ENCODE assay signal across 10 cellular contexts in genomic region chr6:112222111-112222726, GRCh38. TPM values are rescaled to one million over a fixed set of nuclear protein-coding genes. Genes with fewer than 3 reads are reported as not detected.
DNase-seq lines count a peak whose midpoint lies in the region; ATAC-seq and TF ChIP-seq lines count a peak whose summit lies in the region.
"Had no signal": no experiment of that assay in that cellular context is flagged by ENCODE, and none has a peak within 500 bp of the region (broad histone marks: within the 10 kb centered on the region; RNA-seq: fewer than 3 reads in every experiment).

No MANE protein-coding gene starts in this region.

- TF ChIP-seq CTCF in heart left ventricle (IDR thresholded peaks at IDR 0.05) (no peak), esophagus squamous epithelium (IDR thresholded peaks at IDR 0.05) (no peak), nephron (IDR thresholded peaks at IDR 0.05; ENCODE audit: unreplicated experiment in 3 of 3) (no peak)

- peak overlapping the region in 2 of 3 experiments; percentile 15 to 74 for H3K27ac Mint-ChIP-seq in nephron

- H3K4me1 ChIP-seq in heart left ventricle (peaks cover 8 to 96% (median 80%) of the 10 kb centered on the region in 12 donors), esophagus squamous epithelium (peaks cover 0 to 72% (median 33%) of the 10 kb centered on the region in 3 donors), aorta (ENCODE audit: control insufficient read depth in 1 of 2, insufficient read depth in 2 of 2, low read length in 2 of 2) (peaks cover 4 to 8% of the 10 kb centered on the region in 2 donors), Karpas-422 (ENCODE audit: low read length) (no peaks in the 10 kb centered on the region)

- H3K27me3 Mint-ChIP-seq in nephron (ENCODE audit: low read depth) = no peaks in the 10 kb centered on the region

- H2AFZ ChIP-seq in Karpas-422 (ENCODE audit: low read length) = no peak overlapping the region

- no peaks in the 10 kb centered on the region for H4K20me1 ChIP-seq in Karpas-422 (ENCODE audit: insufficient read depth, low read depth, low read length)

- H3K79me2 ChIP-seq in Karpas-422 (ENCODE audit: low read length) = no peaks in the 10 kb centered on the region

- H3K36me3 Mint-ChIP-seq in nephron (ENCODE audit: low read depth) = peaks cover 3% of the 10 kb centered on the region

- intact Hi-C loops in heart left ventricle (cut with DNase I) = no loop called here
- intact Hi-C loops in Right ventricle myocardium inferior (cut with DNase I) = loop anchor here (2.0 kb wide), 1 partner anchor 15 kb away; no protein-coding TSS in a partner anchor
- intact Hi-C loops in esophagus squamous epithelium (cut with DNase I) = no loop called here
- intact Hi-C loops in aorta (cut with DNase I) = no loop called here

- peak in 1 of 4 donors; percentile 1 for ATAC-seq in heart left ventricle
- ATAC-seq in Right ventricle myocardium inferior = no peak
- peak; percentile 57 for ATAC-seq in aorta (ENCODE audit: low FRiP score)

- no peaks in the 10 kb centered on the region for H3K36me3 ChIP-seq in heart left ventricle
- no peaks in the 10 kb centered on the region for H3K36me3 ChIP-seq in esophagus squamous epithelium
- no peaks in the 10 kb centered on the region for H3K36me3 ChIP-seq in aorta (ENCODE audit: control insufficient read depth in 1 of 2, insufficient read depth in 2 of 2, low read length in 1 of 2)
- H3K36me3 ChIP-seq in Karpas-422 (ENCODE audit: insufficient read depth, low read length) = no peaks in the 10 kb centered on the region

- no peaks in the 10 kb centered on the region for H3K9me2 ChIP-seq in Karpas-422 (replicated peaks; ENCODE audit: insufficient read depth, low read length)

- DNase-seq in heart left ventricle (no peak), Right ventricle myocardium inferior (ENCODE audit: missing footprints) (no peak), esophagus squamous epithelium (lab: John Stamatoyannopoulos, UW) (no peak), aorta (no peak), hippocampal formation (lab: John Stamatoyannopoulos, UW) (no peak), globus pallidus (ENCODE audit: low spot score) (no peak), Karpas-422 (no peak)
- DNase-seq: activated T-cell treated with anti-CD3 and anti-CD28 coated beads, Interleukin-2, amount 50 U/mL, for 48 hours; GDM1 had no signal

- no peak overlapping the region for H3K4me2 ChIP-seq in Karpas-422 (ENCODE audit: low read depth, low read length, poor library complexity, severe bottlenecking)

- WGBS in heart left ventricle, 4 donors = 61 to 75% (median 70%) methylated on average over 4 of the region's 4 CpGs
- 67 to 85% methylated on average over 4 of the region's 4 CpGs for WGBS in esophagus squamous epithelium, 2 donors
- WGBS in aorta, 2 donors = 67 to 71% methylated on average over 4 of the region's 4 CpGs

- peaks cover 77% of the 10 kb centered on the region for H3K4me1 Mint-ChIP-seq in nephron

- no peak overlapping the region for H3K9ac ChIP-seq in Karpas-422 (ENCODE audit: low read length)

- peak overlapping the region; percentile 34 to 87 (median 70) for H3K27ac ChIP-seq in heart left ventricle
- H3K27ac ChIP-seq in esophagus squamous epithelium = peak overlapping the region in 3 of 4 donors; percentile 65 to 87 (median 84)
- H3K27ac ChIP-seq in aorta (ENCODE audit: low read depth in 1 of 2, low read length in 2 of 2) = peak overlapping the region in 1 of 2 donors; percentile 36
- H3K27ac ChIP-seq in Karpas-422 (ENCODE audit: low read length) = no peak overlapping the region

- H3K4me3 ChIP-seq in heart left ventricle (no peak overlapping the region), esophagus squamous epithelium (no peak overlapping the region), aorta (ENCODE audit: low read length in 2 of 2) (no peak overlapping the region), Karpas-422 (ENCODE audit: low read length) (no peak overlapping the region)

- H3K9me3 ChIP-seq in heart left ventricle (no peaks in the 10 kb centered on the region), esophagus squamous epithelium (no peaks in the 10 kb centered on the region), aorta (ENCODE audit: control insufficient read depth, low read length) (no peaks in the 10 kb centered on the region), Karpas-422 (ENCODE audit: low read length) (no peaks in the 10 kb centered on the region)

- TF ChIP-seq POLR2A in heart left ventricle (IDR thresholded peaks at IDR 0.05) = no peak
- TF ChIP-seq POLR2A in esophagus squamous epithelium (IDR thresholded peaks at IDR 0.05) = no peak

- H3K27me3 ChIP-seq in heart left ventricle = no peaks in the 10 kb centered on the region
- no peaks in the 10 kb centered on the region for H3K27me3 ChIP-seq in esophagus squamous epithelium
- H3K27me3 ChIP-seq in aorta (ENCODE audit: control insufficient read depth in 1 of 2, insufficient read depth in 2 of 2, low read length in 1 of 2) = no peaks in the 10 kb centered on the region
- H3K27me3 ChIP-seq in Karpas-422 (ENCODE audit: low read length) = no peaks in the 10 kb centered on the region

- no peak overlapping the region for H3K4me3 Mint-ChIP-seq in nephron

- no peaks in the 10 kb centered on the region for H3K9me3 Mint-ChIP-seq in nephron

RNA-seq across cellular contexts. Expression of gene LAMA4, which starts 32.1 kb away (rescaled TPM):
- 100 to 1,000 TPM in 2 of 9 donors, 10 to 100 TPM in 7; 42.6 to 132 (median 77.7) TPM for total RNA-seq in heart left ventricle
- polyA plus RNA-seq in heart left ventricle = 10 to 100 TPM; 23.8 to 55.9 TPM
- 83.0 TPM for total RNA-seq in Right ventricle myocardium inferior
- total RNA-seq in esophagus squamous epithelium = 100 to 1,000 TPM in 1 of 4 donors, 10 to 100 TPM in 1, 1 to 10 TPM in 2; 8.1 to 116 (median 19.0) TPM
- 100 to 1,000 TPM in 1 of 2 donors, 10 to 100 TPM in 1; 71.4 to 150 TPM for total RNA-seq in aorta
- polyA plus RNA-seq in aorta = 10 to 100 TPM in 1 of 2 donors, 1 to 10 TPM in 1; 7.8 to 63.5 TPM
- not detected in 2 replicates for total RNA-seq in Karpas-422 (2014; rRNA removed; shearing (Covaris generic); ENCODE audit: low replicate concordance)
